ENCODE assay signal across 20 cellular contexts in genomic region chr2:215699698-215700407, GRCh38.
DNase-seq lines count a peak whose midpoint lies in the region; ATAC-seq, FAIRE-seq and TF ChIP-seq lines count a peak whose summit lies in the region.
"Had no signal": no experiment of that assay in that cellular context is flagged by ENCODE, and none has a peak within 500 bp of the region (broad histone marks: within the 10 kb centered on the region; RNA-seq: fewer than 3 reads in every experiment).

No MANE protein-coding gene starts in this region.

- no peak overlapping the region for H4K8ac ChIP-seq in trophoblast cell (ENCODE audit: low read depth, low read length)

- intact Hi-C loops in endothelial cell of umbilical vein (cut with micrococcal nuclease) = no loop called here

- H3K27ac ChIP-seq in BLaER1 treated with 17β-estradiol and CSF1 and Interleukin-3, amounts not matched to agents 10 nM and 100 nM = peak overlapping the region in 7 of 11 experiments; percentile 39 to 92 (median 86); a peak in 14 of 22 replicates
- H3K27ac ChIP-seq in endothelial cell of umbilical vein (ENCODE audit: insufficient read depth, low read depth, low read length) = peak overlapping the region; percentile 86
- H3K27ac ChIP-seq in trophoblast cell (ENCODE audit: low read depth, low read length) = peak overlapping the region; percentile 41

- H3K4me2 ChIP-seq in BLaER1 treated with 17β-estradiol and CSF1 and Interleukin-3, amounts not matched to agents 10 nM and 100 nM = peak overlapping the region in 6 of 11 experiments; percentile 38 to 79 (median 70); a peak in 10 of 22 replicates
- no peak overlapping the region for H3K4me2 ChIP-seq in endothelial cell of umbilical vein (ENCODE audit: insufficient read depth, low read length)
- H3K4me2 ChIP-seq in trophoblast cell (ENCODE audit: low read length) = no peak overlapping the region

- H3K4me3 ChIP-seq in BLaER1 treated with 17β-estradiol and CSF1 and Interleukin-3, amounts not matched to agents 10 nM and 100 nM = no peak overlapping the region
- H3K4me3 ChIP-seq in endothelial cell of umbilical vein (replicated peaks in 1 of 3; ENCODE audit: insufficient read depth in 1 of 3, low read depth in 1 of 3, low read length in 3 of 3) = no peak overlapping the region
- H3K4me3 ChIP-seq in trophoblast cell (ENCODE audit: low read depth, low read length) = no peak overlapping the region
- H3K4me3 ChIP-seq: K562, upper lobe of left lung had no signal

- DNase-seq in OCI-M1 (lab: John Stamatoyannopoulos, UW) (peak; percentile 72), endothelial cell of umbilical vein (ENCODE audit: low read depth, low spot score) (no peak), trophoblast cell (no peak), T-helper 2 cell (no peak), A172 (ENCODE audit: low spot score) (no peak), occipital lobe (lab: John Stamatoyannopoulos, UW) (no peak)
- DNase-seq: activated CD4-positive, alpha-beta T cell treated with anti-CD3 and anti-CD28 coated beads for 1 hour; effector CD4-positive, alpha-beta T cell; islet precursor cell; NCI-H1092 treated with DMSO at 0.1 percent for 48 hours; NCI-H524 treated with DMSO at 0.1 percent for 48 hours; nephron progenitor cell; SHP77 treated with DMSO at 0.1 percent for 48 hours; stimulated activated CD4-positive, alpha-beta T cell treated with anti-CD3 and anti-CD28 coated beads, Interleukin-15, amount 100 ng/mL, for 24 hours; stimulated activated naive CD4-positive, alpha-beta T cell treated with Interleukin-2 at 50 U/mL for 16 hours; upper lobe of left lung had no signal

- H3K9me3 ChIP-seq in BLaER1 treated with 17β-estradiol and CSF1 and Interleukin-3, amounts not matched to agents 10 nM and 100 nM (replicated peaks in 1 of 11) = peaks cover 4 to 52% (median 12%) of the 10 kb centered on the region in 11 experiments; a peak in 14 of 22 replicates
- no peaks in the 10 kb centered on the region for H3K9me3 ChIP-seq in endothelial cell of umbilical vein (replicated peaks; ENCODE audit: control insufficient read depth, insufficient read depth, low read length)
- no peaks in the 10 kb centered on the region for H3K9me3 ChIP-seq in trophoblast cell (ENCODE audit: insufficient read depth, low read depth, low read length)
- H3K9me3 ChIP-seq: upper lobe of left lung had no signal

- H3K4me1 ChIP-seq in BLaER1 treated with 17β-estradiol and CSF1 and Interleukin-3, amounts not matched to agents 10 nM and 100 nM = peaks cover 0 to 93% (median 26%) of the 10 kb centered on the region in 10 experiments; a peak in 12 of 20 replicates
- peaks cover 16% of the 10 kb centered on the region for H3K4me1 ChIP-seq in endothelial cell of umbilical vein (ENCODE audit: control insufficient read depth, extremely low read depth, insufficient read depth, low read length)
- H3K4me1 ChIP-seq in trophoblast cell (ENCODE audit: control insufficient read depth in 1 of 2, insufficient read depth in 2 of 2, low read length in 2 of 2) = peaks cover 5 to 6% of the 10 kb centered on the region in 2 experiments

- no peaks in the 10 kb centered on the region for H3K79me2 ChIP-seq in endothelial cell of umbilical vein (ENCODE audit: control insufficient read depth, insufficient read depth, low read length)
- peaks cover 2% of the 10 kb centered on the region for H3K79me2 ChIP-seq in trophoblast cell (ENCODE audit: control insufficient read depth, insufficient read depth, low read length, poor library complexity)

- POLR2A ChIA-PET in endothelial cell of umbilical vein (lab: Charles Lee) = no interaction called here

- no peak overlapping the region for H2BK120ac ChIP-seq in trophoblast cell (ENCODE audit: insufficient read depth, low read length, poor library complexity)

- no peak overlapping the region for H2BK5ac ChIP-seq in trophoblast cell (ENCODE audit: low read depth, low read length, poor library complexity)

- H2AFZ ChIP-seq in endothelial cell of umbilical vein (ENCODE audit: low read depth, low read length) = no peak overlapping the region
- no peak overlapping the region for H2AFZ ChIP-seq in trophoblast cell (ENCODE audit: insufficient read depth, low read length, poor library complexity)

- FAIRE-seq in endothelial cell of umbilical vein (lab: Jason Lieb, UNC) = no peak
- FAIRE-seq: K562 had no signal

- CTCF ChIA-PET in endothelial cell of umbilical vein (lab: Charles Lee) = interaction anchor here (2.1 kb wide), 1 partner anchor 11 kb away, joined by 6 read pairs; no protein-coding TSS in a partner anchor

- no peak overlapping the region for H3K4ac ChIP-seq in trophoblast cell (ENCODE audit: low read depth, low read length)

- TF ChIP-seq POLR2A in endothelial cell of umbilical vein (IDR thresholded peaks at IDR 0.05; ENCODE audit: low read depth, low read length) = no peak

- H3K18ac ChIP-seq in trophoblast cell (ENCODE audit: low read length) = no peak overlapping the region

- TF ChIP-seq CTCF in endothelial cell of umbilical vein (IDR thresholded peaks at IDR 0.05; ENCODE audit: extremely low read depth in 1 of 2, insufficient read depth in 1 of 2, low read depth in 1 of 2, low read length in 2 of 2) = no peak

- H4K12ac ChIP-seq in trophoblast cell (ENCODE audit: low read depth, low read length) = no peak overlapping the region

- BruUV-seq in endothelial cell of umbilical vein (replicated peaks; lab: Mats Ljungman, UMichigan) = no TSS peak

- no peak overlapping the region for H2AK5ac ChIP-seq in trophoblast cell (ENCODE audit: low read length)

- H3K9me1 ChIP-seq in endothelial cell of umbilical vein (replicated peaks; ENCODE audit: control insufficient read depth, extremely low read depth, insufficient read depth, low read length) = no peaks in the 10 kb centered on the region

- no peaks in the 10 kb centered on the region for H4K20me1 ChIP-seq in BLaER1 treated with 17β-estradiol and CSF1 and Interleukin-3, amounts not matched to agents 10 nM and 100 nM
- no peaks in the 10 kb centered on the region for H4K20me1 ChIP-seq in endothelial cell of umbilical vein (replicated peaks; ENCODE audit: control insufficient read depth, extremely low read depth, insufficient read depth, low read length)

- dilution Hi-C loops in endothelial cell of umbilical vein (cut with MboI; ENCODE audit: extremely low pct_ligation_motif_present, low sequenced_read_pairs) = no loop called here

- no peak overlapping the region for H3K23ac ChIP-seq in trophoblast cell (ENCODE audit: low read length)

- no peak overlapping the region for H3K14ac ChIP-seq in trophoblast cell (ENCODE audit: low read length)

- no peak overlapping the region for H2BK12ac ChIP-seq in trophoblast cell (ENCODE audit: low read length)

- no peak overlapping the region for H4K91ac ChIP-seq in trophoblast cell (ENCODE audit: low read depth, low read length)

- peak overlapping the region in 6 of 11 experiments; percentile 34 to 73 (median 64); a peak in 8 of 22 replicates for H3K9ac ChIP-seq in BLaER1 treated with 17β-estradiol and CSF1 and Interleukin-3, amounts not matched to agents 10 nM and 100 nM
- peak overlapping the region; percentile 60 for H3K9ac ChIP-seq in endothelial cell of umbilical vein (replicated peaks; ENCODE audit: extremely low read depth, insufficient read depth, low read length)
- H3K9ac ChIP-seq in trophoblast cell (ENCODE audit: low read length) = no peak overlapping the region

- no peak for ATAC-seq in GM21447 (IDR thresholded peaks at IDR 0.05; ENCODE audit: unreplicated experiment)
- ATAC-seq: HCT116, K562 had no signal

- peaks cover 26% of the 10 kb centered on the region for H3K79me1 ChIP-seq in trophoblast cell (ENCODE audit: low read length)

- no peaks in the 10 kb centered on the region for H3K36me3 ChIP-seq in BLaER1 treated with 17β-estradiol and CSF1 and Interleukin-3, amounts not matched to agents 10 nM and 100 nM
- H3K36me3 ChIP-seq in endothelial cell of umbilical vein (ENCODE audit: control insufficient read depth in 2 of 2, extremely low read depth in 1 of 2, insufficient read depth in 2 of 2, low read length in 2 of 2) (peaks cover 0 to 9% of the 10 kb centered on the region in 2 experiments), trophoblast cell (ENCODE audit: control insufficient read depth in 1 of 2, insufficient read depth in 2 of 2, low read length in 2 of 2) (no peaks in the 10 kb centered on the region)
- H3K36me3 ChIP-seq: upper lobe of left lung had no signal

- H3K27me3 ChIP-seq in BLaER1 treated with 17β-estradiol and CSF1 and Interleukin-3, amounts not matched to agents 10 nM and 100 nM = no peaks in the 10 kb centered on the region
- H3K27me3 ChIP-seq in endothelial cell of umbilical vein (ENCODE audit: control insufficient read depth in 2 of 2, insufficient read depth in 2 of 2, low read length in 2 of 2) = no peaks in the 10 kb centered on the region
- H3K27me3 ChIP-seq in trophoblast cell (ENCODE audit: insufficient read depth, low read length) = no peaks in the 10 kb centered on the region
- H3K27me3 ChIP-seq: upper lobe of left lung had no signal

- no CpG with 5 or more reads among the region's 2 CpGs for WGBS in trophoblast cell (ENCODE audit: extremely low coverage, insufficient coverage, insufficient read length)

TF ChIP-seq in endothelial cell of umbilical vein, 7 proteins besides CTCF, POLR2A, EP300 and RAD21:
- TF ChIP-seq MYC (IDR thresholded peaks at IDR 0.05; ENCODE audit: low read depth, low read length) = no peak
- no peak for TF ChIP-seq POLR2AphosphoS5 (IDR thresholded peaks at IDR 0.05; ENCODE audit: insufficient read depth, low read depth, low read length)
- TF ChIP-seq JUN (IDR thresholded peaks at IDR 0.05; ENCODE audit: borderline replicate concordance, insufficient read depth, insufficient read length, low read depth) = no peak
- no peak for TF ChIP-seq EZH2 (IDR thresholded peaks at IDR 0.05; ENCODE audit: borderline replicate concordance, low read depth, low read length, severe bottlenecking)
- no peak for TF ChIP-seq FOS (IDR thresholded peaks at IDR 0.05; ENCODE audit: borderline replicate concordance, insufficient read depth, low read length)
- TF ChIP-seq MAX (IDR thresholded peaks at IDR 0.05; ENCODE audit: insufficient read depth, insufficient read length) = no peak
- no peak for TF ChIP-seq GATA2 (IDR thresholded peaks at IDR 0.05; ENCODE audit: insufficient read depth, insufficient read length, low read depth, low read length)

Comparison
In these comparisons a context has a peak if more than half of its experiments do, and no peak if none do; other contexts are left out.
1. H3K4me2 ChIP-seq: peak in BLaER1 treated with 17β-estradiol and CSF1 and Interleukin-3, amounts not matched to agents 10 nM and 100 nM (6 of 11); none in endothelial cell of umbilical vein (single experiment) and trophoblast cell (single experiment).
2. Peak in every context shown above with its lines, with median percentiles within 50 percentile points of each other: H3K27ac ChIP-seq.